Comparison of ENCODE assay signal across 2 cellular contexts in the genomic region with DNA sequence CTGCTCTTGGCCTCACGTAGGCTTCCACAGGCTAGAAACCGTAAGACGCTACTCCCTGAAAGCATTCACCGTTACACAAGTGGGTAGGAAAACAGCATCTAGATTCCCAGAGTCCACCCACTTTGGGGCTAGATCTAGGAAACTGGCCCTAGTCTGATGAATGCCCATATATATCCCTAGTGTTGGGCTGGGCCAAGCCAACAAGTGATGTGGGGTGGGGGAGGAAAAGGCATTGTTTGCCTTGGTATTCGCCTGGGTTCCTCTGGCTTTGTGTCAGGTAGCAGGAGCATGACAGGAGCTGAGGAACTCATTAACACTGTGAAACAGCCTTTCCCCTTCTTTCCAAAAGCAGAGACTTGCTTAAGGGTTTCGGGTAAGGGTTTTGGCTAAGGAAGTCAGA.
TF ChIP-seq lines count a peak whose summit lies in the region.

No MANE protein-coding gene starts in this region.

TF ChIP-seq in GM23338, 12 proteins besides CTCF, POLR2A, EP300 and RAD21 (continued from another document):
- TF ChIP-seq REST (IDR thresholded peaks at IDR 0.05; ENCODE audit: unreplicated experiment) (no peak), EZH2phosphoT487 (IDR thresholded peaks at IDR 0.05; ENCODE audit: unreplicated experiment) (no peak), NANOG (IDR thresholded peaks at IDR 0.05; ENCODE audit: borderline replicate concordance) (no peak), ZNF114 (CRISPR knock-in tag; IDR thresholded peaks at IDR 0.05) (no peak), ZNF331 (CRISPR knock-in tag; IDR thresholded peaks at IDR 0.05; ENCODE audit: low read depth) (no peak), JUNB (IDR thresholded peaks at IDR 0.05; ENCODE audit: unreplicated experiment) (no peak), STAT1 (IDR thresholded peaks at IDR 0.05; ENCODE audit: unreplicated experiment) (no peak), POLR2AphosphoS5 (IDR thresholded peaks at IDR 0.05; ENCODE audit: low read depth) (no peak)
- TF ChIP-seq, protein P1, sequence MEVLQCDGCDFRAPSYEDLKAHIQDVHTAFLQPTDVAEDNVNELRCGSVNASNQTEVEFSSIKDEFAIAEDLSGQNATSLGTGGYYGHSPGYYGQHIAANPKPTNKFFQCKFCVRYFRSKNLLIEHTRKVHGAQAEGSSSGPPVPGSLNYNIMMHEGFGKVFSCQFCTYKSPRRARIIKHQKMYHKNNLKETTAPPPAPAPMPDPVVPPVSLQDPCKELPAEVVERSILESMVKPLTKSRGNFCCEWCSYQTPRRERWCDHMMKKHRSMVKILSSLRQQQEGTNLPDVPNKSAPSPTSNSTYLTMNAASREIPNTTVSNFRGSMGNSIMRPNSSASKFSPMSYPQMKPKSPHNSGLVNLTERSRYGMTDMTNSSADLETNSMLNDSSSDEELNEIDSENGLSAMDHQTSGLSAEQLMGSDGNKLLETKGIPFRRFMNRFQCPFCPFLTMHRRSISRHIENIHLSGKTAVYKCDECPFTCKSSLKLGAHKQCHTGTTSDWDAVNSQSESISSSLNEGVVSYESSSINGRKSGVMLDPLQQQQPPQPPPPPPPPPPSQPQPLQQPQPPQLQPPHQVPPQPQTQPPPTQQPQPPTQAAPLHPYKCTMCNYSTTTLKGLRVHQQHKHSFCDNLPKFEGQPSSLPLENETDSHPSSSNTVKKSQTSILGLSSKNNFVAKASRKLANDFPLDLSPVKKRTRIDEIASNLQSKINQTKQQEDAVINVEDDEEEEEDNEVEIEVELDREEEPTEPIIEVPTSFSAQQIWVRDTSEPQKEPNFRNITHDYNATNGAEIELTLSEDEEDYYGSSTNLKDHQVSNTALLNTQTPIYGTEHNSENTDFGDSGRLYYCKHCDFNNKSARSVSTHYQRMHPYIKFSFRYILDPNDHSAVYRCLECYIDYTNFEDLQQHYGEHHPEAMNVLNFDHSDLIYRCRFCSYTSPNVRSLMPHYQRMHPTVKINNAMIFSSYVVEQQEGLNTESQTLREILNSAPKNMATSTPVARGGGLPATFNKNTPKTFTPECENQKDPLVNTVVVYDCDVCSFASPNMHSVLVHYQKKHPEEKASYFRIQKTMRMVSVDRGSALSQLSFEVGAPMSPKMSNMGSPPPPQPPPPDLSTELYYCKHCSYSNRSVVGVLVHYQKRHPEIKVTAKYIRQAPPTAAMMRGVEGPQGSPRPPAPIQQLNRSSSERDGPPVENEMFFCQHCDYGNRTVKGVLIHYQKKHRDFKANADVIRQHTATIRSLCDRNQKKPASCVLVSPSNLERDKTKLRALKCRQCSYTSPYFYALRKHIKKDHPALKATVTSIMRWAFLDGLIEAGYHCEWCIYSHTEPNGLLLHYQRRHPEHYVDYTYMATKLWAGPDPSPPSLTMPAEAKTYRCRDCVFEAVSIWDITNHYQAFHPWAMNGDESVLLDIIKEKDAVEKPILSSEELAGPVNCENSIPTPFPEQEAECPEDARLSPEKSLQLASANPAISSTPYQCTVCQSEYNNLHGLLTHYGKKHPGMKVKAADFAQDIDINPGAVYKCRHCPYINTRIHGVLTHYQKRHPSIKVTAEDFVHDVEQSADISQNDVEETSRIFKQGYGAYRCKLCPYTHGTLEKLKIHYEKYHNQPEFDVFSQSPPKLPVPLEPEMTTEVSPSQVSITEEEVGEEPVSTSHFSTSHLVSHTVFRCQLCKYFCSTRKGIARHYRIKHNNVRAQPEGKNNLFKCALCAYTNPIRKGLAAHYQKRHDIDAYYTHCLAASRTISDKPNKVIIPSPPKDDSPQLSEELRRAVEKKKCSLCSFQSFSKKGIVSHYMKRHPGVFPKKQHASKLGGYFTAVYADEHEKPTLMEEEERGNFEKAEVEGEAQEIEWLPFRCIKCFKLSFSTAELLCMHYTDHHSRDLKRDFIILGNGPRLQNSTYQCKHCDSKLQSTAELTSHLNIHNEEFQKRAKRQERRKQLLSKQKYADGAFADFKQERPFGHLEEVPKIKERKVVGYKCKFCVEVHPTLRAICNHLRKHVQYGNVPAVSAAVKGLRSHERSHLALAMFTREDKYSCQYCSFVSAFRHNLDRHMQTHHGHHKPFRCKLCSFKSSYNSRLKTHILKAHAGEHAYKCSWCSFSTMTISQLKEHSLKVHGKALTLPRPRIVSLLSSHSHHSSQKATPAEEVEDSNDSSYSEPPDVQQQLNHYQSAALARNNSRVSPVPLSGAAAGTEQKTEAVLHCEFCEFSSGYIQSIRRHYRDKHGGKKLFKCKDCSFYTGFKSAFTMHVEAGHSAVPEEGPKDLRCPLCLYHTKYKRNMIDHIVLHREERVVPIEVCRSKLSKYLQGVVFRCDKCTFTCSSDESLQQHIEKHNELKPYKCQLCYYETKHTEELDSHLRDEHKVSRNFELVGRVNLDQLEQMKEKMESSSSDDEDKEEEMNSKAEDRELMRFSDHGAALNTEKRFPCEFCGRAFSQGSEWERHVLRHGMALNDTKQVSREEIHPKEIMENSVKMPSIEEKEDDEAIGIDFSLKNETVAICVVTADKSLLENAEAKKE (CRISPR knock-in tag; IDR thresholded peaks at IDR 0.05), result no peak
- TF ChIP-seq, protein P2, sequence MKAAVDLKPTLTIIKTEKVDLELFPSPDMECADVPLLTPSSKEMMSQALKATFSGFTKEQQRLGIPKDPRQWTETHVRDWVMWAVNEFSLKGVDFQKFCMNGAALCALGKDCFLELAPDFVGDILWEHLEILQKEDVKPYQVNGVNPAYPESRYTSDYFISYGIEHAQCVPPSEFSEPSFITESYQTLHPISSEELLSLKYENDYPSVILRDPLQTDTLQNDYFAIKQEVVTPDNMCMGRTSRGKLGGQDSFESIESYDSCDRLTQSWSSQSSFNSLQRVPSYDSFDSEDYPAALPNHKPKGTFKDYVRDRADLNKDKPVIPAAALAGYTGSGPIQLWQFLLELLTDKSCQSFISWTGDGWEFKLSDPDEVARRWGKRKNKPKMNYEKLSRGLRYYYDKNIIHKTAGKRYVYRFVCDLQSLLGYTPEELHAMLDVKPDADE (IDR thresholded peaks at IDR 0.05), result no peak

TF ChIP-seq in WTC11, 78 proteins besides CTCF, POLR2A, EP300 and RAD21 (continued from another document):
- TF ChIP-seq STAT6 (CRISPR knock-in tag; conservative IDR thresholded peaks at IDR 0.05; ENCODE audit: low read depth) (no peak), FOXJ3 (CRISPR knock-in tag; IDR thresholded peaks at IDR 0.05; ENCODE audit: borderline replicate concordance) (no peak), CREB1 (CRISPR knock-in tag; IDR thresholded peaks at IDR 0.05) (no peak), MXD4 (CRISPR knock-in tag; IDR thresholded peaks at IDR 0.05; ENCODE audit: borderline replicate concordance) (no peak), SP1 (CRISPR knock-in tag; conservative IDR thresholded peaks at IDR 0.05) (no peak), FOXP4 (CRISPR knock-in tag; IDR thresholded peaks at IDR 0.05) (no peak), SMAD4 (CRISPR knock-in tag; IDR thresholded peaks at IDR 0.05) (no peak), FOXK1 (CRISPR knock-in tag; IDR thresholded peaks at IDR 0.05) (no peak), GTF2I (CRISPR knock-in tag; conservative IDR thresholded peaks at IDR 0.05) (no peak)
- TF ChIP-seq, protein P3, sequence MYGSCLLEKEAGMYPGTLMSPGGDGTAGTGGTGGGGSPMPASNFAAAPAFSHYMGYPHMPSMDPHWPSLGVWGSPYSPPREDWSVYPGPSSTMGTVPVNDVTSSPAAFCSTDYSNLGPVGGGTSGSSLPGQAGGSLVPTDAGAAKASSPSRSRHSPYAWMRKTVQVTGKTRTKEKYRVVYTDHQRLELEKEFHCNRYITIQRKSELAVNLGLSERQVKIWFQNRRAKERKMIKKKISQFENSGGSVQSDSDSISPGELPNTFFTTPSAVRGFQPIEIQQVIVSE (CRISPR knock-in tag; IDR thresholded peaks at IDR 0.05; ENCODE audit: borderline replicate concordance), result no peak
- TF ChIP-seq, protein P4, sequence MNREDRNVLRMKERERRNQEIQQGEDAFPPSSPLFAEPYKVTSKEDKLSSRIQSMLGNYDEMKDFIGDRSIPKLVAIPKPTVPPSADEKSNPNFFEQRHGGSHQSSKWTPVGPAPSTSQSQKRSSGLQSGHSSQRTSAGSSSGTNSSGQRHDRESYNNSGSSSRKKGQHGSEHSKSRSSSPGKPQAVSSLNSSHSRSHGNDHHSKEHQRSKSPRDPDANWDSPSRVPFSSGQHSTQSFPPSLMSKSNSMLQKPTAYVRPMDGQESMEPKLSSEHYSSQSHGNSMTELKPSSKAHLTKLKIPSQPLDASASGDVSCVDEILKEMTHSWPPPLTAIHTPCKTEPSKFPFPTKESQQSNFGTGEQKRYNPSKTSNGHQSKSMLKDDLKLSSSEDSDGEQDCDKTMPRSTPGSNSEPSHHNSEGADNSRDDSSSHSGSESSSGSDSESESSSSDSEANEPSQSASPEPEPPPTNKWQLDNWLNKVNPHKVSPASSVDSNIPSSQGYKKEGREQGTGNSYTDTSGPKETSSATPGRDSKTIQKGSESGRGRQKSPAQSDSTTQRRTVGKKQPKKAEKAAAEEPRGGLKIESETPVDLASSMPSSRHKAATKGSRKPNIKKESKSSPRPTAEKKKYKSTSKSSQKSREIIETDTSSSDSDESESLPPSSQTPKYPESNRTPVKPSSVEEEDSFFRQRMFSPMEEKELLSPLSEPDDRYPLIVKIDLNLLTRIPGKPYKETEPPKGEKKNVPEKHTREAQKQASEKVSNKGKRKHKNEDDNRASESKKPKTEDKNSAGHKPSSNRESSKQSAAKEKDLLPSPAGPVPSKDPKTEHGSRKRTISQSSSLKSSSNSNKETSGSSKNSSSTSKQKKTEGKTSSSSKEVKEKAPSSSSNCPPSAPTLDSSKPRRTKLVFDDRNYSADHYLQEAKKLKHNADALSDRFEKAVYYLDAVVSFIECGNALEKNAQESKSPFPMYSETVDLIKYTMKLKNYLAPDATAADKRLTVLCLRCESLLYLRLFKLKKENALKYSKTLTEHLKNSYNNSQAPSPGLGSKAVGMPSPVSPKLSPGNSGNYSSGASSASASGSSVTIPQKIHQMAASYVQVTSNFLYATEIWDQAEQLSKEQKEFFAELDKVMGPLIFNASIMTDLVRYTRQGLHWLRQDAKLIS (CRISPR knock-in tag; IDR thresholded peaks at IDR 0.05; ENCODE audit: borderline replicate concordance), result no peak
- TF ChIP-seq, protein P5, sequence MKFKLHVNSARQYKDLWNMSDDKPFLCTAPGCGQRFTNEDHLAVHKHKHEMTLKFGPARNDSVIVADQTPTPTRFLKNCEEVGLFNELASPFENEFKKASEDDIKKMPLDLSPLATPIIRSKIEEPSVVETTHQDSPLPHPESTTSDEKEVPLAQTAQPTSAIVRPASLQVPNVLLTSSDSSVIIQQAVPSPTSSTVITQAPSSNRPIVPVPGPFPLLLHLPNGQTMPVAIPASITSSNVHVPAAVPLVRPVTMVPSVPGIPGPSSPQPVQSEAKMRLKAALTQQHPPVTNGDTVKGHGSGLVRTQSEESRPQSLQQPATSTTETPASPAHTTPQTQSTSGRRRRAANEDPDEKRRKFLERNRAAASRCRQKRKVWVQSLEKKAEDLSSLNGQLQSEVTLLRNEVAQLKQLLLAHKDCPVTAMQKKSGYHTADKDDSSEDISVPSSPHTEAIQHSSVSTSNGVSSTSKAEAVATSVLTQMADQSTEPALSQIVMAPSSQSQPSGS (CRISPR knock-in tag; IDR thresholded peaks at IDR 0.05; ENCODE audit: borderline replicate concordance, low read depth), result no peak
